ENCODE assay signal across 15 cellular contexts in genomic region chr14:99563749-99564129, GRCh38. TPM values are rescaled to one million over a fixed set of nuclear protein-coding genes. Genes with fewer than 3 reads are reported as not detected.
A peak's percentile ranks its signal among the peaks of the same experiment; 100 is the strongest.
DNase-seq lines count a peak whose midpoint lies in the region; ATAC-seq and TF ChIP-seq lines count a peak whose summit lies in the region.
"Had no signal": no experiment of that assay in that cellular context is flagged by ENCODE, and none has a peak within 500 bp of the region (broad histone marks: within the 10 kb centered on the region; RNA-seq: fewer than 3 reads in every experiment).

No MANE protein-coding gene starts in this region.

- no peaks in the 10 kb centered on the region for H3K9me2 ChIP-seq in Karpas-422 (replicated peaks; ENCODE audit: insufficient read depth, low read length)

- no peaks in the 10 kb centered on the region for H3K36me3 ChIP-seq in heart right ventricle
- no peaks in the 10 kb centered on the region for H3K36me3 ChIP-seq in uterus
- no peaks in the 10 kb centered on the region for H3K36me3 ChIP-seq in Karpas-422 (ENCODE audit: insufficient read depth, low read length)
- H3K36me3 ChIP-seq: upper lobe of right lung had no signal

- H3K4me3 Mint-ChIP-seq in nephron progenitor cell = peak overlapping the region; percentile 53
- H3K4me3 Mint-ChIP-seq: activated B cell treated with CpG ODN at 0.5 μM for 24 hours; activated CD4-positive, alpha-beta memory T cell treated with anti-CD3 and anti-CD28 coated beads, Interleukin-2, amount 10 ng/mL, durations not matched to agents 7 days and 5 days; activated T-cell treated with anti-CD3 and anti-CD28 coated beads, Interleukin-2, amount 50 U/mL, for 4 hours; CD8-positive, alpha-beta T cell; naive thymus-derived CD8-positive, alpha-beta T cell had no signal

- H3K4me3 ChIP-seq in heart right ventricle (no peak overlapping the region), uterus (no peak overlapping the region), Karpas-422 (ENCODE audit: low read length) (no peak overlapping the region)
- H3K4me3 ChIP-seq: upper lobe of right lung had no signal

- no peak overlapping the region for H3K4me2 ChIP-seq in Karpas-422 (ENCODE audit: low read depth, low read length, poor library complexity, severe bottlenecking)

- 80 to 87% methylated on average over 6 of the region's 6 CpGs for WGBS in heart right ventricle, 2 donors

- H3K4me1 Mint-ChIP-seq in nephron progenitor cell = peaks cover 83% of the 10 kb centered on the region
- H3K4me1 Mint-ChIP-seq: activated B cell treated with CpG ODN at 0.5 μM for 24 hours; activated CD4-positive, alpha-beta memory T cell treated with anti-CD3 and anti-CD28 coated beads, Interleukin-2, amount 10 ng/mL, durations not matched to agents 7 days and 5 days had no signal

- peaks cover 9% of the 10 kb centered on the region for H3K36me3 Mint-ChIP-seq in nephron progenitor cell (ENCODE audit: low read depth)
- H3K36me3 Mint-ChIP-seq: activated naive CD4-positive, alpha-beta T cell treated with anti-CD3 and anti-CD28 coated beads, Interleukin-2, amount 50 U/mL, for 72 hours; CD8-positive, alpha-beta T cell; naive thymus-derived CD8-positive, alpha-beta T cell had no signal

- TF ChIP-seq CTCF in heart right ventricle (IDR thresholded peaks at IDR 0.05) (no peak), nephron progenitor cell (IDR thresholded peaks at IDR 0.05) (no peak), uterus (IDR thresholded peaks at IDR 0.05) (no peak)

- H3K4me1 ChIP-seq in heart right ventricle = peaks cover 29 to 88% (median 72%) of the 10 kb centered on the region in 9 donors
- H3K4me1 ChIP-seq in uterus = peaks cover 18 to 36% of the 10 kb centered on the region in 2 donors
- H3K4me1 ChIP-seq in Karpas-422 (ENCODE audit: low read length) = peaks cover 48% of the 10 kb centered on the region

- TF ChIP-seq POLR2A in uterus (IDR thresholded peaks at IDR 0.05) = no peak

- no peak overlapping the region for H2AFZ ChIP-seq in Karpas-422 (ENCODE audit: low read length)

- H3K27ac ChIP-seq in heart right ventricle (peak overlapping the region in 7 of 10 donors; percentile 18 to 81 (median 68)), uterus (peak overlapping the region; percentile 75 to 85), Karpas-422 (ENCODE audit: low read length) (no peak overlapping the region)
- H3K27ac ChIP-seq: upper lobe of right lung had no signal

- peaks cover 69% of the 10 kb centered on the region for H4K20me1 ChIP-seq in Karpas-422 (ENCODE audit: insufficient read depth, low read depth, low read length)

- H3K9ac ChIP-seq in Karpas-422 (ENCODE audit: low read length) = no peak overlapping the region

- ATAC-seq in heart right ventricle (no peak), left ventricle myocardium superior (no peak)
- ATAC-seq: activated naive CD4-positive, alpha-beta T cell treated with anti-CD3 and anti-CD28 coated beads, Interleukin-2, amount 50 U/mL, for 72 hours; activated T-cell treated with anti-CD3 and anti-CD28 coated beads, Interleukin-2, amount 50 U/mL, for 4 hours; CD8-positive, alpha-beta T cell; naive thymus-derived CD8-positive, alpha-beta T cell had no signal

- peaks cover 6% of the 10 kb centered on the region; the same call in 1 of the 2 replicates for H3K79me2 ChIP-seq in Karpas-422 (ENCODE audit: low read length)

- intact Hi-C loops in heart right ventricle (cut with DNase I) = loop anchor here in 4 of 10 donors (5.0 kb wide), 2 partner anchors 34 to 39 kb away; partner anchors contain the start of gene CCDC85C (in 3 of the 4)
- intact Hi-C loops in left ventricle myocardium superior (cut with micrococcal nuclease) = no loop called here
- intact Hi-C loops in uterus (cut with DNase I; ENCODE audit: low total_unique reads) = no loop called here

- H3K9me3 ChIP-seq in heart right ventricle = no peaks in the 10 kb centered on the region
- no peaks in the 10 kb centered on the region for H3K9me3 ChIP-seq in uterus
- H3K9me3 ChIP-seq in Karpas-422 (ENCODE audit: low read length) = no peaks in the 10 kb centered on the region
- H3K9me3 ChIP-seq: upper lobe of right lung had no signal

- H3K27ac Mint-ChIP-seq in nephron progenitor cell = no peak overlapping the region
- H3K27ac Mint-ChIP-seq: activated B cell treated with CpG ODN at 0.5 μM for 24 hours; activated CD4-positive, alpha-beta memory T cell treated with anti-CD3 and anti-CD28 coated beads, Interleukin-2, amount 10 ng/mL, durations not matched to agents 7 days and 5 days; CD8-positive, alpha-beta T cell; naive thymus-derived CD8-positive, alpha-beta T cell had no signal

- H3K27me3 ChIP-seq in heart right ventricle (no peaks in the 10 kb centered on the region), uterus (no peaks in the 10 kb centered on the region), Karpas-422 (ENCODE audit: low read length) (no peaks in the 10 kb centered on the region)
- H3K27me3 ChIP-seq: upper lobe of right lung had no signal

- H3K9me3 Mint-ChIP-seq in nephron progenitor cell = peaks cover 8% of the 10 kb centered on the region
- H3K9me3 Mint-ChIP-seq: activated B cell treated with CpG ODN at 0.5 μM for 24 hours; activated CD4-positive, alpha-beta memory T cell treated with anti-CD3 and anti-CD28 coated beads, Interleukin-2, amount 10 ng/mL, durations not matched to agents 7 days and 5 days; activated naive CD4-positive, alpha-beta T cell treated with anti-CD3 and anti-CD28 coated beads, Interleukin-2, amount 50 U/mL, for 72 hours; activated T-cell treated with anti-CD3 and anti-CD28 coated beads, Interleukin-2, amount 50 U/mL, for 4 hours; CD8-positive, alpha-beta T cell; naive thymus-derived CD8-positive, alpha-beta T cell had no signal

- H3K27me3 Mint-ChIP-seq in nephron progenitor cell (ENCODE audit: low read depth, poor library complexity) = peaks cover 13% of the 10 kb centered on the region
- H3K27me3 Mint-ChIP-seq: activated CD4-positive, alpha-beta memory T cell treated with anti-CD3 and anti-CD28 coated beads, Interleukin-2, amount 10 ng/mL, durations not matched to agents 7 days and 5 days had no signal

- no peak for DNase-seq in heart right ventricle
- DNase-seq in left ventricle myocardium superior = no peak
- DNase-seq in cerebellar cortex (ENCODE audit: low spot score) = peak; percentile 82
- DNase-seq in nephron progenitor cell = no peak
- DNase-seq in uterus = no peak
- DNase-seq in COLO829 (ENCODE audit: low spot score) = no peak
- DNase-seq in Kasumi-1 (lab: John Stamatoyannopoulos, UW) = no peak
- no peak for DNase-seq in Karpas-422
- DNase-seq: activated B cell treated with CpG ODN at 0.5 μM for 24 hours; activated CD4-positive, alpha-beta memory T cell treated with anti-CD3 and anti-CD28 coated beads, Interleukin-2, amount 10 ng/mL, durations not matched to agents 7 days and 5 days; activated T-cell treated with anti-CD3 and anti-CD28 coated beads, Interleukin-2, amount 50 U/mL, for 4 hours; CD8-positive, alpha-beta T cell; naive thymus-derived CD8-positive, alpha-beta T cell had no signal

RNA-seq across cellular contexts. Expression of gene CCDC85C, which starts 40.3 kb away (rescaled TPM):
- total RNA-seq in heart right ventricle (10 to 100 TPM; 28.7 to 50.2 (median 32.1) TPM), left ventricle myocardium superior (49.3 TPM), uterus (10 to 100 TPM in 2 of 4 donors, 1 to 10 TPM in 1, under 1 TPM in 1; 0.88 to 56.3 (median 13.6) TPM)
- polyA plus RNA-seq in heart right ventricle = 10 to 100 TPM in 1 of 2 donors, 1 to 10 TPM in 1; 9.0 to 23.8 TPM
- total RNA-seq in Karpas-422 (2014; rRNA removed; shearing (Covaris generic); ENCODE audit: low replicate concordance) = 18.3 and 25.6 TPM in 2 replicates
